ENCODE assay signal across 26 cellular contexts in the genomic region with DNA sequence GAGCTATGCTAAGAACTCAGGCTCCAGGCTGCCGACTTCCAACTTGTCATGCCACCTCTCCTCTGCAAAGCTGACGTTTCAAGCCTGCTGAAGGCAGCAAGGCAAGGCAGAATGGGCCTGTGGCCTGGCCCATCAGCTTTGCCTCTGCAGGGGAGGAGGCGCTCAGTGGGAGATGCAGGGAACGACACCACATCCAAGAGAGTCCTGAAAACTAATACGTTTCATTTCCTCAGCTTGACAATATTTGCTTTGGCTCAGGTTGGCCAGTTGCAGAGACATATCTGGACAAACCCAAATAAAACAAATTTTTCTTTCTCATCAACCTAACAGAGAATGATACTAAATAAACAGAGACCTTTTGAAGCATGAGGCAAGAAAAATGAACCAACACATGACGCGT. TPM values are rescaled to one million over a fixed set of nuclear protein-coding genes. Genes with fewer than 3 reads are reported as not detected.
A peak's percentile ranks its signal among the peaks of the same experiment; 100 is the strongest.
DNase-seq lines count a peak whose midpoint lies in the region; ATAC-seq and TF ChIP-seq lines count a peak whose summit lies in the region.
"Had no signal": no experiment of that assay in that cellular context is flagged by ENCODE, and none has a peak within 500 bp of the region (broad histone marks: within the 10 kb centered on the region; RNA-seq: fewer than 3 reads in every experiment).

No MANE protein-coding gene starts in this region.

- ATAC-seq in GM21515 (IDR thresholded peaks at IDR 0.05; ENCODE audit: unreplicated experiment): no peak
- no peak for ATAC-seq in HG03460 (IDR thresholded peaks at IDR 0.05; ENCODE audit: unreplicated experiment)
- no peak for ATAC-seq in HG03025 (IDR thresholded peaks at IDR 0.05; ENCODE audit: low FRiP score, unreplicated experiment)
- ATAC-seq: HCT116; heart left ventricle; mucosa of descending colon; natural killer cell treated with Interleukin-12 subunit alpha and Interleukin-12 subunit beta and Interleukin-15 and Interleukin-18, amount 100 ng/mL, for 72 hours had no signal

- TF ChIP-seq POLR2A in Peyer's patch (IDR thresholded peaks at IDR 0.05): no peak

- H3K9me3 ChIP-seq in Peyer's patch: no peaks in the 10 kb centered on the region
- H3K9me3 ChIP-seq: BLaER1, breast epithelium, heart left ventricle, mucosa of descending colon, stomach, tibial artery had no signal

- DNase-seq in NCI-H748 (lab: John Stamatoyannopoulos, UW; ENCODE audit: unreplicated experiment) (peak; percentile 13), NCI-H748 treated with DMSO at 0.1 percent for 48 hours (lab: John Stamatoyannopoulos, UW) (no peak), NCI-H774 (lab: John Stamatoyannopoulos, UW) (peak; percentile 14), brain pericyte (ENCODE audit: low read depth, low spot score) (peak; percentile 34), Peyer's patch (no peak)
- DNase-seq: activated CD4-positive, alpha-beta T cell treated with anti-CD3 and anti-CD28 coated beads, Interleukin-2, amount 10 ng/mL, durations not matched to agents 7 days and 5 days; activated T-cell treated with anti-CD3 and anti-CD28 coated beads, Interleukin-2, amount 50 U/mL, for 24 hours; effector memory CD4-positive, alpha-beta T cell; erythroblast; heart left ventricle; KG1; mucosa of descending colon; NCI-H1436 treated with DMSO at 0.1 percent for 48 hours; SIG-M5; stomach; T1000; tibial artery had no signal

- no peak for TF ChIP-seq CTCF in Peyer's patch (IDR thresholded peaks at IDR 0.05)

- no peaks in the 10 kb centered on the region for H3K4me1 ChIP-seq in Peyer's patch
- H3K4me1 ChIP-seq: BLaER1, breast epithelium, heart left ventricle had no signal

- H3K36me3 ChIP-seq in Peyer's patch: no peaks in the 10 kb centered on the region
- H3K36me3 ChIP-seq: breast epithelium had no signal

- no peak overlapping the region for H3K4me3 ChIP-seq in Peyer's patch
- H3K4me3 ChIP-seq: BLaER1, breast epithelium, heart left ventricle, mucosa of descending colon, skin epidermis, stomach, tibial artery had no signal

- H3K27ac ChIP-seq in Peyer's patch: no peak overlapping the region
- H3K27ac ChIP-seq: BLaER1, breast epithelium, heart left ventricle, skin epidermis, stomach, tibial artery had no signal

- no peaks in the 10 kb centered on the region for H3K27me3 ChIP-seq in Peyer's patch
- H3K27me3 ChIP-seq: BLaER1, breast epithelium, heart left ventricle, stomach, tibial artery had no signal

RNA-seq across cellular contexts. Expression of gene BEND5, which starts 35.3 kb away (rescaled TPM):
- total RNA-seq in Peyer's patch: 10 to 100 TPM in 1 of 4 donors, 1 to 10 TPM in 1, under 1 TPM in 1, not detected in 1; 0.95 to 18.2 (median 1.6) TPM
- total RNA-seq: fibroblast of villous mesenchyme had no signal

Comparison
In these comparisons a context has a peak if more than half of its experiments do, and no peak if none do; other contexts are left out.
1. DNase-seq: peak in NCI-H748 (single experiment), NCI-H774 (single experiment) and brain pericyte (single experiment); none in NCI-H748 treated with DMSO at 0.1 percent for 48 hours (single experiment) and Peyer's patch (0 of 3).